Comparison of ENCODE assay signal across 11 cellular contexts in genomic region chr7:99381664-99382075, GRCh38. TPM values are rescaled to one million over a fixed set of nuclear protein-coding genes. Genes with fewer than 3 reads are reported as not detected.
DNase-seq lines count a peak whose midpoint lies in the region; ATAC-seq and TF ChIP-seq lines count a peak whose summit lies in the region.
"Had no signal": no experiment of that assay in that cellular context is flagged by ENCODE, and none has a peak within 500 bp of the region (broad histone marks: within the 10 kb centered on the region; RNA-seq: fewer than 3 reads in every experiment).

No MANE protein-coding gene starts in this region.

- 20% methylated on average over 1 of the region's 7 CpGs for WGBS in right lobe of liver (ENCODE audit: insufficient coverage, low coverage, low lambda C conversion rate, missing lambda C conversion rate)

- H3K4me3 ChIP-seq in ACC112 (ENCODE audit: low read depth, low read length) (no peak overlapping the region), right lobe of liver (no peak overlapping the region)
- peak overlapping the region; percentile 18 for H3K4me3 ChIP-seq in CD8-positive, alpha-beta T cell (ENCODE audit: low read depth, low read length)

- H3K27me3 ChIP-seq in ACC112 (ENCODE audit: insufficient read depth, low read length), result no peaks in the 10 kb centered on the region
- no peaks in the 10 kb centered on the region for H3K27me3 ChIP-seq in CD8-positive, alpha-beta T cell (ENCODE audit: insufficient read depth, low read length)
- no peaks in the 10 kb centered on the region for H3K27me3 ChIP-seq in right lobe of liver

- H3K27ac Mint-ChIP-seq in CD8-positive, alpha-beta T cell, result peak overlapping the region; percentile 99
- peak overlapping the region; percentile 98 for H3K27ac Mint-ChIP-seq in activated B cell treated with CpG ODN at 0.5 μM for 24 hours

- H3K36me3 Mint-ChIP-seq in CD8-positive, alpha-beta T cell, result peaks cover 52% of the 10 kb centered on the region
- H3K36me3 Mint-ChIP-seq in activated B cell treated with CpG ODN at 0.5 μM for 24 hours (ENCODE audit: low read depth), result peaks cover 51% of the 10 kb centered on the region

- no peak for TF ChIP-seq CTCF in CD8-positive, alpha-beta T cell (IDR thresholded peaks at IDR 0.05)
- no peak for TF ChIP-seq CTCF in activated B cell treated with CpG ODN at 0.5 μM for 24 hours (IDR thresholded peaks at IDR 0.05)
- no peak for TF ChIP-seq CTCF in right lobe of liver (IDR thresholded peaks at IDR 0.05)

- CTCF ChIA-PET in CD8-positive, alpha-beta T cell (lab: Charles Lee), result interaction anchor here (2.0 kb wide), 1 partner anchor 16 kb away, joined by 6 read pairs; no protein-coding TSS in a partner anchor
- CTCF ChIA-PET in activated B cell treated with CpG ODN at 0.5 μM for 24 hours (lab: Charles Lee), result no interaction called here

- peak overlapping the region; percentile 84 for H3K4me3 Mint-ChIP-seq in CD8-positive, alpha-beta T cell
- H3K4me3 Mint-ChIP-seq in activated B cell treated with CpG ODN at 0.5 μM for 24 hours, result peak overlapping the region; percentile 83

- H3K9me3 Mint-ChIP-seq in CD8-positive, alpha-beta T cell, result no peaks in the 10 kb centered on the region
- H3K9me3 Mint-ChIP-seq in activated B cell treated with CpG ODN at 0.5 μM for 24 hours, result no peaks in the 10 kb centered on the region

- intact Hi-C loops in CD8-positive, alpha-beta T cell (cut with DNase I, micrococcal nuclease), result loop anchor here (1.0 kb wide), 2 partner anchors 12 to 27 kb away; partner anchors contain the start of genes BUD31 (in 2 of the 2) and PDAP1 (in 2 of the 2)
- intact Hi-C loops in activated B cell treated with CpG ODN at 0.5 μM for 24 hours (cut with micrococcal nuclease), result loop anchor here (1.0 to 2.0 kb wide), 4 partner anchors 12 to 701 kb away; partner anchors contain the start of genes BUD31 and PDAP1
- intact Hi-C loops in right lobe of liver (cut with DNase I), result no loop called here

- no peak for DNase-seq in CD8-positive, alpha-beta T cell
- DNase-seq in activated B cell treated with CpG ODN at 0.5 μM for 24 hours (no peak), right lobe of liver (peak; percentile 73 to 82 (median 80)), COLO829 (ENCODE audit: low spot score) (no peak)
- no peak for DNase-seq in central memory CD4-positive, alpha-beta T cell
- no peak for DNase-seq in stimulated activated CD4-positive, alpha-beta T cell treated with anti-CD3 and anti-CD28 coated beads, Interleukin-4, amount 100 ng/mL, for 1 hour
- DNase-seq: NCI-H1694, NCI-H526 treated with DMSO at 0.1 percent for 48 hours, SHP77 treated with DMSO at 0.1 percent for 48 hours had no signal

- H2AFZ ChIP-seq in ACC112 (ENCODE audit: low read length, unreplicated experiment), result no peak overlapping the region

- peaks cover 69% of the 10 kb centered on the region for H3K79me2 ChIP-seq in ACC112 (ENCODE audit: control insufficient read depth, insufficient read depth, low read length, unreplicated experiment)

- H3K27me3 Mint-ChIP-seq in CD8-positive, alpha-beta T cell (ENCODE audit: low read depth), result no peaks in the 10 kb centered on the region
- no peaks in the 10 kb centered on the region for H3K27me3 Mint-ChIP-seq in activated B cell treated with CpG ODN at 0.5 μM for 24 hours

- H3K4me1 ChIP-seq in ACC112 (ENCODE audit: control insufficient read depth, insufficient read depth, low read length, unreplicated experiment) (peaks cover 31% of the 10 kb centered on the region), right lobe of liver (peaks cover 0 to 36% (median 11%) of the 10 kb centered on the region in 4 donors)
- H3K4me1 ChIP-seq in CD8-positive, alpha-beta T cell (ENCODE audit: insufficient read depth, low read length), result peaks cover 70% of the 10 kb centered on the region

- ATAC-seq in CD8-positive, alpha-beta T cell, result no peak
- ATAC-seq in activated B cell treated with CpG ODN at 0.5 μM for 24 hours (ENCODE audit: low read depth), result no peak
- ATAC-seq in right lobe of liver, result peak; percentile 62 to 73 (median 70)
- no peak for ATAC-seq in GM19467 (IDR thresholded peaks at IDR 0.05; ENCODE audit: unreplicated experiment)

- POLR2A ChIA-PET in CD8-positive, alpha-beta T cell (lab: Charles Lee), result interaction anchor here (1.2 to 1.6 kb wide), 2 partner anchors 11 to 27 kb away, joined by 3 to 9 read pairs; partner anchors contain the start of genes BUD31 and PDAP1
- POLR2A ChIA-PET in activated B cell treated with CpG ODN at 0.5 μM for 24 hours (lab: Charles Lee), result interaction anchor here (0.5 to 10.5 kb wide), 7 partner anchors 11 to 1203 kb away, joined by 5 to 189 read pairs (median 7); partner anchors contain the start of genes BUD31, PDAP1 and ZCWPW1

- H3K9me3 ChIP-seq in CD8-positive, alpha-beta T cell (ENCODE audit: low read length), result no peaks in the 10 kb centered on the region
- H3K9me3 ChIP-seq in right lobe of liver, result no peaks in the 10 kb centered on the region

- peak overlapping the region; percentile 97; the same call in 1 of the 2 replicates for H3K27ac ChIP-seq in ACC112 (ENCODE audit: low read depth, low read length)
- peak overlapping the region; percentile 3 for H3K27ac ChIP-seq in CD8-positive, alpha-beta T cell (ENCODE audit: low read depth, low read length)
- H3K27ac ChIP-seq in right lobe of liver, result no peak overlapping the region

- TF ChIP-seq POLR2A in right lobe of liver (IDR thresholded peaks at IDR 0.05), result no peak

- H3K36me3 ChIP-seq in ACC112 (ENCODE audit: insufficient read depth, low read length) (no peaks in the 10 kb centered on the region), right lobe of liver (no peaks in the 10 kb centered on the region)
- peaks cover 15% of the 10 kb centered on the region for H3K36me3 ChIP-seq in CD8-positive, alpha-beta T cell (ENCODE audit: insufficient read depth, low read length)

- H3K4me1 Mint-ChIP-seq in CD8-positive, alpha-beta T cell (ENCODE audit: low read depth), result peaks cover 57% of the 10 kb centered on the region
- H3K4me1 Mint-ChIP-seq in activated B cell treated with CpG ODN at 0.5 μM for 24 hours, result peaks cover 66% of the 10 kb centered on the region

RNA-seq across cellular contexts. Expression of gene ARPC1B, which starts 7.1 kb away (rescaled TPM):
- total RNA-seq in CD8-positive, alpha-beta T cell, result 10 to 100 TPM; 68.5 to 70.5 TPM
- total RNA-seq in activated B cell treated with CpG ODN at 0.5 μM for 24 hours (300 and 312 TPM in 2 replicates), right lobe of liver (100 to 1,000 TPM in 2 of 6 experiments, 10 to 100 TPM in 4; 24.4 to 197 (median 52.7) TPM)

RNA-seq across cellular contexts. Expression of gene PDAP1, which starts 26.7 kb away (rescaled TPM):
- total RNA-seq in CD8-positive, alpha-beta T cell, result 10 to 100 TPM; 34.5 to 36.2 TPM
- 105 and 134 TPM in 2 replicates for total RNA-seq in activated B cell treated with CpG ODN at 0.5 μM for 24 hours
- total RNA-seq in right lobe of liver, result 10 to 100 TPM; 36.3 to 52.9 (median 39.6) TPM

RNA-seq across cellular contexts. Expression of gene BUD31, which starts 27.1 kb away (rescaled TPM):
- 100 to 1,000 TPM; 144 TPM for total RNA-seq in CD8-positive, alpha-beta T cell
- total RNA-seq in activated B cell treated with CpG ODN at 0.5 μM for 24 hours (93.7 and 113 TPM in 2 replicates), right lobe of liver (10 to 100 TPM; 25.6 to 49.2 (median 33.3) TPM)

RNA-seq across cellular contexts. Expression of gene ARPC1A, which starts 56.0 kb away (rescaled TPM):
- 10 to 100 TPM; 33.1 to 38.2 TPM for total RNA-seq in CD8-positive, alpha-beta T cell
- 47.3 and 51.6 TPM in 2 replicates for total RNA-seq in activated B cell treated with CpG ODN at 0.5 μM for 24 hours
- total RNA-seq in right lobe of liver, result 10 to 100 TPM; 50.0 to 78.0 (median 63.4) TPM

RNA-seq across cellular contexts. Expression of gene PTCD1, which starts 56.9 kb away (rescaled TPM):
- 1 to 10 TPM; 4.2 to 4.5 TPM for total RNA-seq in CD8-positive, alpha-beta T cell
- total RNA-seq in activated B cell treated with CpG ODN at 0.5 μM for 24 hours, result 8.4 and 13.4 TPM in 2 replicates
- 1 to 10 TPM; 2.4 to 5.3 (median 2.8) TPM for total RNA-seq in right lobe of liver

Comparison
In these comparisons a context has a peak if more than half of its experiments do, and no peak if none do; other contexts are left out.
1. H3K27ac ChIP-seq: peak in ACC112 (single experiment) and CD8-positive, alpha-beta T cell (single experiment); none in right lobe of liver (0 of 3).
2. ATAC-seq: peak in right lobe of liver (4 of 4); none in CD8-positive, alpha-beta T cell (single experiment), activated B cell treated with CpG ODN at 0.5 μM for 24 hours (single experiment) and GM19467 (single experiment).
3. DNase-seq: peak in right lobe of liver (3 of 3); none in CD8-positive, alpha-beta T cell (0 of 7), activated B cell treated with CpG ODN at 0.5 μM for 24 hours (single experiment), central memory CD4-positive, alpha-beta T cell (single experiment), COLO829 (single experiment) and stimulated activated CD4-positive, alpha-beta T cell treated with anti-CD3 and anti-CD28 coated beads, Interleukin-4, amount 100 ng/mL, for 1 hour (single experiment).
4. intact Hi-C loops: an anchor here in CD8-positive, alpha-beta T cell (1.0 kb wide) and activated B cell treated with CpG ODN at 0.5 μM for 24 hours (1.0 to 2.0 kb wide); none called in right lobe of liver.